In genomic region chr1:211133393-211133840, GRCh38 we compare ENCODE assay signal across 8 cellular contexts. TPM values are rescaled to one million over a fixed set of nuclear protein-coding genes. Genes with fewer than 3 reads are reported as not detected.
DNase-seq lines count a peak whose midpoint lies in the region; ATAC-seq and TF ChIP-seq lines count a peak whose summit lies in the region.

No MANE protein-coding gene starts in this region.

- H3K9me3 ChIP-seq in A673 (ENCODE audit: low read depth, low read length, poor library complexity, severe bottlenecking) (no peaks in the 10 kb centered on the region), Peyer's patch (no peaks in the 10 kb centered on the region), subcutaneous abdominal adipose tissue (ENCODE audit: control insufficient read depth in 5 of 5, low read length in 5 of 5) (no peaks in the 10 kb centered on the region)

- H3K36me3 Mint-ChIP-seq in dendritic cell treated with granulocyte-macrophage colony-stimulating factor and Interleukin-4, amounts not matched to agents 40 ng/mL and 50 ng/mL, for 4 days (ENCODE audit: low read depth), result no peaks in the 10 kb centered on the region

- H3K36me3 ChIP-seq in A673 (ENCODE audit: insufficient read depth, low read length, poor library complexity, severe bottlenecking), result no peaks in the 10 kb centered on the region
- H3K36me3 ChIP-seq in Peyer's patch, result no peaks in the 10 kb centered on the region
- no peaks in the 10 kb centered on the region for H3K36me3 ChIP-seq in subcutaneous abdominal adipose tissue (ENCODE audit: control insufficient read depth in 5 of 5, insufficient read depth in 5 of 5, low read length in 5 of 5)

- POLR2A ChIA-PET in A673 (lab: Charles Lee; ENCODE audit: low non-redundant PET), result no interaction called here

- H3K27ac ChIP-seq in A673 (ENCODE audit: low read depth, low read length, poor library complexity, severe bottlenecking) (no peak overlapping the region), Peyer's patch (peak overlapping the region in 1 of 4 donors; percentile 38), subcutaneous abdominal adipose tissue (ENCODE audit: low read depth, low read length) (no peak overlapping the region)

- peaks cover 10% of the 10 kb centered on the region for H3K4me1 Mint-ChIP-seq in dendritic cell treated with granulocyte-macrophage colony-stimulating factor and Interleukin-4, amounts not matched to agents 40 ng/mL and 50 ng/mL, for 4 days (ENCODE audit: low read depth)

- ATAC-seq in GM19023 (IDR thresholded peaks at IDR 0.05; ENCODE audit: unreplicated experiment) (peak; percentile 16), GM18868 (IDR thresholded peaks at IDR 0.05; ENCODE audit: unreplicated experiment) (no peak)

- BruUV-seq in A673 (replicated peaks; lab: Mats Ljungman, UMichigan), result no TSS peak

- TF ChIP-seq CTCF in A673 (conservative IDR thresholded peaks at IDR 0.05; ENCODE audit: low read depth, low read length) (no peak), Peyer's patch (IDR thresholded peaks at IDR 0.05) (no peak), lower leg skin (IDR thresholded peaks at IDR 0.05) (no peak)

- CTCF ChIA-PET in A673 (lab: Charles Lee), result interaction anchor here (0.6 to 3.3 kb wide), 8 partner anchors 503 to 729 kb away, joined by 3 to 65 read pairs (median 4); no protein-coding TSS in a partner anchor

- no peak for TF ChIP-seq POLR2A in Peyer's patch (IDR thresholded peaks at IDR 0.05)
- no peak for TF ChIP-seq POLR2A in lower leg skin (IDR thresholded peaks at IDR 0.05)

- peak; percentile 18 for DNase-seq in A673 (ENCODE audit: low spot score)
- peak in 1 of 3 donors; percentile 48 for DNase-seq in Peyer's patch
- no peak for DNase-seq in lower leg skin (ENCODE audit: low spot score in 2 of 2)
- DNase-seq in T-helper 9 cell, result no peak

- H3K4me3 ChIP-seq in A673 (ENCODE audit: low read depth, low read length, poor library complexity, severe bottlenecking), result peak overlapping the region; percentile 28
- peak overlapping the region; percentile 24 to 59 (median 52) for H3K4me3 ChIP-seq in Peyer's patch
- peak overlapping the region; percentile 10 for H3K4me3 ChIP-seq in lower leg skin (ENCODE audit: low read depth, poor library complexity, severe bottlenecking)
- H3K4me3 ChIP-seq in subcutaneous abdominal adipose tissue (ENCODE audit: low read depth in 1 of 5, low read length in 5 of 5), result peak overlapping the region in 4 of 5 donors; percentile 53 to 65 (median 62)

- WGBS in lower leg skin, 2 donors, result 0% methylated on average over 11 to 28 of the region's 32 CpGs

- intact Hi-C loops in A673 (cut with micrococcal nuclease; ENCODE audit: unreplicated experiment), result loop anchor here (10.0 kb wide), 1 partner anchor 521 kb away; no protein-coding TSS in a partner anchor
- intact Hi-C loops in dendritic cell treated with granulocyte-macrophage colony-stimulating factor and Interleukin-4, amounts not matched to agents 40 ng/mL and 50 ng/mL, for 4 days (cut with micrococcal nuclease), result loop anchor here (10.0 kb wide), 1 partner anchor 121 kb away; the partner anchor contains the start of gene RCOR3
- intact Hi-C loops in lower leg skin (cut with DNase I; ENCODE audit: low total_unique reads), result loop anchor here (10.0 kb wide), 1 partner anchor 729 kb away; no protein-coding TSS in a partner anchor

- peaks cover 57% of the 10 kb centered on the region for H3K27me3 Mint-ChIP-seq in dendritic cell treated with granulocyte-macrophage colony-stimulating factor and Interleukin-4, amounts not matched to agents 40 ng/mL and 50 ng/mL, for 4 days

- H3K27me3 ChIP-seq in A673 (replicated peaks; ENCODE audit: insufficient read depth, low read depth, low read length, poor library complexity), result peaks cover 76% of the 10 kb centered on the region
- peaks cover 0 to 9% of the 10 kb centered on the region in 2 donors for H3K27me3 ChIP-seq in Peyer's patch
- peaks cover 4 to 22% (median 10%) of the 10 kb centered on the region in 5 donors for H3K27me3 ChIP-seq in subcutaneous abdominal adipose tissue (ENCODE audit: control insufficient read depth in 5 of 5, insufficient read depth in 4 of 5, low read length in 5 of 5)

- H3K9ac ChIP-seq in subcutaneous abdominal adipose tissue (ENCODE audit: low read length in 5 of 5), result peak overlapping the region in 2 of 5 donors; percentile 21 to 38

- H3K27ac Mint-ChIP-seq in dendritic cell treated with granulocyte-macrophage colony-stimulating factor and Interleukin-4, amounts not matched to agents 40 ng/mL and 50 ng/mL, for 4 days, result no peak overlapping the region

- H3K4me1 ChIP-seq in A673 (ENCODE audit: insufficient read depth, low read length, poor library complexity, severe bottlenecking) (peaks cover 9% of the 10 kb centered on the region), Peyer's patch (peaks cover 0 to 14% (median 0%) of the 10 kb centered on the region in 4 donors), subcutaneous abdominal adipose tissue (ENCODE audit: control insufficient read depth in 5 of 5, insufficient read depth in 5 of 5, low read length in 5 of 5) (peaks cover 0 to 27% (median 16%) of the 10 kb centered on the region in 5 donors)

- peak overlapping the region; percentile 64 for H3K4me3 Mint-ChIP-seq in dendritic cell treated with granulocyte-macrophage colony-stimulating factor and Interleukin-4, amounts not matched to agents 40 ng/mL and 50 ng/mL, for 4 days

- no peaks in the 10 kb centered on the region for H3K9me3 Mint-ChIP-seq in dendritic cell treated with granulocyte-macrophage colony-stimulating factor and Interleukin-4, amounts not matched to agents 40 ng/mL and 50 ng/mL, for 4 days

RNA-seq across cellular contexts. Expression of gene KCNH1, which starts 0.5 kb away (rescaled TPM):
- not detected in 2 replicates for total RNA-seq in A673 (2021)
- 10 to 100 TPM in 1 of 4 donors, 1 to 10 TPM in 2, under 1 TPM in 1; 0.53 to 16.5 (median 2.4) TPM for total RNA-seq in Peyer's patch
- not detected for total RNA-seq in lower leg skin

Comparison
In these comparisons a context has a peak if more than half of its experiments do, and no peak if none do; other contexts are left out.
1. H3K4me3 ChIP-seq: peak in every context shown above with its lines; median percentile 62 in subcutaneous abdominal adipose tissue; 52 in Peyer's patch; 28 in A673; 10 in lower leg skin.